8 cellular contexts compared by ENCODE assay signal in genomic region chr2:181904022-181904632, GRCh38. TPM values are rescaled to one million over a fixed set of nuclear protein-coding genes. Genes with fewer than 3 reads are reported as not detected.
A peak's percentile ranks its signal among the peaks of the same experiment; 100 is the strongest.
DNase-seq lines count a peak whose midpoint lies in the region; ATAC-seq, FAIRE-seq and TF ChIP-seq lines count a peak whose summit lies in the region.

No MANE protein-coding gene starts in this region.

- FAIRE-seq in colon (lab: Jason Lieb, UNC): peak; percentile 55

- peak; percentile 57 for ATAC-seq in GM21381 (IDR thresholded peaks at IDR 0.05; ENCODE audit: unreplicated experiment)

- no peak for TF ChIP-seq POLR2A in suprapubic skin (IDR thresholded peaks at IDR 0.05)

- no peak overlapping the region for H3K27ac ChIP-seq in suprapubic skin

- peaks cover 40% of the 10 kb centered on the region for H3K4me1 ChIP-seq in suprapubic skin

- no peaks in the 10 kb centered on the region for H3K9me3 ChIP-seq in suprapubic skin

- DNase-seq in Caki2 (ENCODE audit: low read depth): peak; percentile 32
- peak; percentile 51 for DNase-seq in NCI-H460 (ENCODE audit: extremely low read depth, low read depth)
- peak; percentile 57 for DNase-seq in myocyte (ENCODE audit: low read depth)
- DNase-seq in cerebellum (ENCODE audit: low spot score): no peak
- DNase-seq in cortex of kidney (lab: John Stamatoyannopoulos, UW): no peak
- DNase-seq in suprapubic skin (ENCODE audit: low spot score in 2 of 2): no peak

- TF ChIP-seq EP300 in suprapubic skin (IDR thresholded peaks at IDR 0.05): no peak

- peak in 1 of 2 donors; percentile 10 for TF ChIP-seq CTCF in suprapubic skin (IDR thresholded peaks at IDR 0.05)

- no peak overlapping the region for H3K4me3 ChIP-seq in suprapubic skin

- H3K36me3 ChIP-seq in suprapubic skin: peaks cover 56% of the 10 kb centered on the region

- 42% methylated on average over 2 of the region's 2 CpGs for WGBS in suprapubic skin

- H3K27me3 ChIP-seq in suprapubic skin: no peaks in the 10 kb centered on the region

- in situ Hi-C loops in Caki2 (cut with HindIII; ENCODE audit: low pct_unique_long_range_greater_than_20kb, low sequenced_read_pairs): no loop called here

RNA-seq across cellular contexts. Expression of gene ITPRID2, which starts 12.6 kb away (rescaled TPM):
- 51.5 and 85.6 TPM in 2 replicates for total RNA-seq in Caki2 (2014; rRNA removed; shearing (Covaris generic); ENCODE audit: low replicate concordance)
- total RNA-seq in NCI-H460 (2014; rRNA removed; shearing (Covaris generic)): 146 and 168 TPM in 2 replicates
- polyA plus RNA-seq in NCI-H460 (2014; cell fraction: nucleus; rRNA removed): 133 and 214 TPM in 2 replicates
- total RNA-seq in myocyte: 92.1 and 121 TPM in 2 replicates
- 79.4 TPM for polyA plus RNA-seq in myocyte (2012)
- 62.5 TPM for total RNA-seq in cerebellum
- 100 to 1,000 TPM; 172 to 288 (median 242) TPM for total RNA-seq in suprapubic skin

Comparison
In these comparisons a context has a peak if more than half of its experiments do, and no peak if none do; other contexts are left out.
1. DNase-seq: peak in Caki2 (single experiment), NCI-H460 (single experiment) and myocyte (single experiment); none in cerebellum (single experiment), cortex of kidney (single experiment) and suprapubic skin (0 of 2).